In genomic region chr6:2542858-2543218, GRCh38 we compare ENCODE assay signal across 8 cellular contexts.
DNase-seq lines count a peak whose midpoint lies in the region; ATAC-seq and TF ChIP-seq lines count a peak whose summit lies in the region.

No MANE protein-coding gene starts in this region.

- ATAC-seq in GM19438 (IDR thresholded peaks at IDR 0.05; ENCODE audit: low read depth, unreplicated experiment) (peak; percentile 92), HG03575 (IDR thresholded peaks at IDR 0.05; ENCODE audit: extremely low read depth, insufficient number of reproducible peaks, low FRiP score, unreplicated experiment) (peak; percentile 47)

- TF ChIP-seq CTCF in Calu3 (IDR thresholded peaks at IDR 0.05; ENCODE audit: unreplicated experiment) = no peak

- H3K27ac Mint-ChIP-seq in Calu3 (ENCODE audit: unreplicated experiment) = peak overlapping the region; percentile 63

- H3K4me1 Mint-ChIP-seq in Calu3 (ENCODE audit: low read depth, unreplicated experiment) = peaks cover 45% of the 10 kb centered on the region

- CTCF ChIA-PET in Calu3 (lab: Charles Lee) = interaction anchor here (0.9 kb wide), 1 partner anchor 81 kb away, joined by 3 read pairs; no protein-coding TSS in a partner anchor

- peaks cover 10% of the 10 kb centered on the region for H3K27me3 Mint-ChIP-seq in Calu3 (ENCODE audit: unreplicated experiment)

- peaks cover 2% of the 10 kb centered on the region for H3K9me3 Mint-ChIP-seq in Calu3 (ENCODE audit: low read depth, unreplicated experiment)

- no peaks in the 10 kb centered on the region for H3K36me3 Mint-ChIP-seq in Calu3 (ENCODE audit: insufficient read depth, unreplicated experiment)

- peak; percentile 51 for DNase-seq in Calu3
- DNase-seq in UCSD-AML1 (lab: John Stamatoyannopoulos, UW; ENCODE audit: unreplicated experiment) = peak; percentile 44
- DNase-seq in kidney tubule cell (ENCODE audit: low spot score) = peak; percentile 65
- DNase-seq in DMS114 treated with DMSO at 0.1 percent for 48 hours (lab: John Stamatoyannopoulos, UW; ENCODE audit: unreplicated experiment) = no peak
- no peak for DNase-seq in iPS-NIHi11 (ENCODE audit: low spot score)
- no peak for DNase-seq in C1 segment of cervical spinal cord (lab: John Stamatoyannopoulos, UW)

- intact Hi-C loops in Calu3 (cut with micrococcal nuclease; ENCODE audit: unreplicated experiment) = no loop called here

- BruUV-seq in Calu3 (replicated peaks; lab: Mats Ljungman, UMichigan) = no TSS peak

- peak overlapping the region; percentile 50 for H3K4me3 Mint-ChIP-seq in Calu3 (ENCODE audit: low read depth, unreplicated experiment)

Comparison
In these comparisons a context has a peak if more than half of its experiments do, and no peak if none do; other contexts are left out.
1. DNase-seq: peak in Calu3 (single experiment), UCSD-AML1 (single experiment) and kidney tubule cell (single experiment); none in DMS114 treated with DMSO at 0.1 percent for 48 hours (single experiment), iPS-NIHi11 (single experiment) and C1 segment of cervical spinal cord (0 of 14).